Comparison of ENCODE assay signal across 35 cellular contexts in genomic region chr2:67771380-67771779, GRCh38.
DNase-seq lines count a peak whose midpoint lies in the region; ATAC-seq, FAIRE-seq and TF ChIP-seq lines count a peak whose summit lies in the region.
"Had no signal": no experiment of that assay in that cellular context is flagged by ENCODE, and none has a peak within 500 bp of the region (broad histone marks: within the 10 kb centered on the region; RNA-seq: fewer than 3 reads in every experiment).

No MANE protein-coding gene starts in this region.

- WGBS in HepG2 (ENCODE audit: low lambda C conversion rate): 30% methylated on average over 3 of the region's 3 CpGs
- 76% methylated on average over 3 of the region's 3 CpGs for WGBS in right lobe of liver (ENCODE audit: insufficient coverage, low coverage, low lambda C conversion rate, missing lambda C conversion rate)
- 46% methylated on average over 3 of the region's 3 CpGs for WGBS in A549 (ENCODE audit: missing lambda C conversion rate)
- no CpG with 5 or more reads among the region's 3 CpGs for WGBS in IMR-90 (ENCODE audit: extremely low coverage in 2 of 2, insufficient read length in 1 of 2), 2 experiments

- H3F3A ChIP-seq in neural cell (ENCODE audit: insufficient read depth, low read length, poor library complexity, severe bottlenecking): no peaks in the 10 kb centered on the region

- H3K27ac ChIP-seq in HepG2 (ENCODE audit: extremely low read length, insufficient read depth, low read length) (no peak overlapping the region), right lobe of liver (no peak overlapping the region), A549 (no peak overlapping the region), IMR-90 (ENCODE audit: insufficient read depth, low read length) (no peak overlapping the region), neural cell (ENCODE audit: low read length) (no peak overlapping the region)
- H3K27ac ChIP-seq: 22Rv1; BLaER1; BLaER1 treated with 17β-estradiol and CSF1 and Interleukin-3, amounts not matched to agents 10 nM and 100 nM; C4-2B had no signal

- no peak overlapping the region for H3K56ac ChIP-seq in IMR-90 (ENCODE audit: extremely low read depth, insufficient read depth, low read length)

- no peak overlapping the region for H2AFZ ChIP-seq in HepG2 (ENCODE audit: low read length)
- no peak overlapping the region for H2AFZ ChIP-seq in IMR-90 (replicated peaks; ENCODE audit: low read length, poor library complexity)
- no peak overlapping the region for H2AFZ ChIP-seq in neural cell (ENCODE audit: low read depth, low read length)

- H3K9me1 ChIP-seq in IMR-90 (ENCODE audit: insufficient read depth, low read length): no peaks in the 10 kb centered on the region; the same call in 1 of the 2 replicates

- H3K9ac ChIP-seq in HepG2 (ENCODE audit: insufficient read depth, low read depth, low read length) (no peak overlapping the region), IMR-90 (ENCODE audit: low read depth, low read length) (no peak overlapping the region), neural cell (ENCODE audit: low read length) (no peak overlapping the region)
- H3K9ac ChIP-seq: BLaER1; BLaER1 treated with 17β-estradiol and CSF1 and Interleukin-3, amounts not matched to agents 10 nM and 100 nM had no signal

- H3K9me2 ChIP-seq in neural cell (ENCODE audit: insufficient read depth, low read length): no peaks in the 10 kb centered on the region

- CTCF ChIA-PET in HepG2 (lab: Yijun Ruan, JAX; ENCODE audit: low intra/inter-chr PET ratio, low total read pairs): no interaction called here
- CTCF ChIA-PET in A549 (lab: Yijun Ruan, JAX): interaction anchor here (0.7 to 1.0 kb wide), 2 partner anchors 12 to 15 kb away, joined by 3 read pairs; no protein-coding TSS in a partner anchor
- CTCF ChIA-PET in IMR-90 (lab: Yijun Ruan, JAX): no interaction called here

- H3K36me3 ChIP-seq in HepG2 (replicated peaks in 1 of 2; ENCODE audit: control insufficient read depth in 1 of 2, insufficient read depth in 2 of 2, low read length in 2 of 2) (no peaks in the 10 kb centered on the region), right lobe of liver (no peaks in the 10 kb centered on the region), IMR-90 (ENCODE audit: control insufficient read depth, insufficient read depth, low read length) (no peaks in the 10 kb centered on the region), neural cell (ENCODE audit: insufficient read depth, low read length) (no peaks in the 10 kb centered on the region)
- H3K36me3 ChIP-seq: BE2C; BLaER1; BLaER1 treated with 17β-estradiol and CSF1 and Interleukin-3, amounts not matched to agents 10 nM and 100 nM had no signal

- H2BK5ac ChIP-seq in IMR-90 (ENCODE audit: low read depth, low read length, poor library complexity, severe bottlenecking): no peak overlapping the region

- H4K5ac ChIP-seq in IMR-90 (ENCODE audit: low read depth, low read length): no peak overlapping the region

- ATAC-seq in HepG2 (no peak), right lobe of liver (no peak), A549 (no peak), IMR-90 (ENCODE audit: low read depth) (no peak)
- ATAC-seq: CD8-positive, alpha-beta T cell had no signal

- no peak overlapping the region for H3K27ac Mint-ChIP-seq in chondrocyte (ENCODE audit: unreplicated experiment)
- H3K27ac Mint-ChIP-seq: B cell; CD14-positive monocyte; CD4-positive, alpha-beta memory T cell; CD4-positive, alpha-beta T cell; CD4-positive, CD25-positive, alpha-beta regulatory T cell; CD8-positive, alpha-beta memory T cell; CD8-positive, alpha-beta T cell had no signal

- H3K4me1 ChIP-seq in HepG2 (ENCODE audit: insufficient read depth, low read length): no peaks in the 10 kb centered on the region
- no peaks in the 10 kb centered on the region for H3K4me1 ChIP-seq in right lobe of liver
- H3K4me1 ChIP-seq in A549: no peaks in the 10 kb centered on the region
- H3K4me1 ChIP-seq in IMR-90 (ENCODE audit: control insufficient read depth, insufficient read depth, low read length): no peaks in the 10 kb centered on the region
- H3K4me1 ChIP-seq: BE2C; BLaER1 treated with 17β-estradiol and CSF1 and Interleukin-3, amounts not matched to agents 10 nM and 100 nM; Caco-2 had no signal

- no peak overlapping the region for H3K4ac ChIP-seq in IMR-90 (ENCODE audit: low read depth, low read length)

- no peak overlapping the region for H3K4me3 ChIP-seq in HepG2 (replicated peaks in 1 of 3; ENCODE audit: insufficient read depth in 1 of 3, low read depth in 2 of 3, low read length in 3 of 3)
- H3K4me3 ChIP-seq in right lobe of liver: no peak overlapping the region
- H3K4me3 ChIP-seq in A549: no peak overlapping the region
- no peak overlapping the region for H3K4me3 ChIP-seq in IMR-90 (ENCODE audit: insufficient read depth, low read depth, low read length)
- no peak overlapping the region for H3K4me3 ChIP-seq in neural cell (ENCODE audit: low read length)
- H3K4me3 ChIP-seq: BLaER1; BLaER1 treated with 17β-estradiol and CSF1 and Interleukin-3, amounts not matched to agents 10 nM and 100 nM had no signal

- H3K14ac ChIP-seq in IMR-90 (replicated peaks; ENCODE audit: low read depth, low read length): no peak overlapping the region

- no peaks in the 10 kb centered on the region for H3K36me3 Mint-ChIP-seq in chondrocyte (ENCODE audit: low read depth)
- H3K36me3 Mint-ChIP-seq: CD14-positive monocyte; CD4-positive, alpha-beta memory T cell; CD4-positive, CD25-positive, alpha-beta regulatory T cell; CD8-positive, alpha-beta memory T cell; CD8-positive, alpha-beta T cell had no signal

- intact Hi-C loops in HepG2 (cut with micrococcal nuclease; ENCODE audit: unreplicated experiment): no loop called here
- intact Hi-C loops in right lobe of liver (cut with DNase I): no loop called here
- intact Hi-C loops in IMR-90 (cut with micrococcal nuclease): loop anchor here (5.0 kb wide), 1 partner anchor 874 kb away; no protein-coding TSS in a partner anchor

- no peak overlapping the region for H2AK9ac ChIP-seq in IMR-90 (replicated peaks; ENCODE audit: low read depth, low read length, poor library complexity)

- BruUV-seq in HepG2 (replicated peaks; lab: Mats Ljungman, UMichigan): no TSS peak
- BruUV-seq in IMR-90 (replicated peaks; lab: Mats Ljungman, UMichigan): no TSS peak

- no peak overlapping the region for H4K8ac ChIP-seq in IMR-90 (ENCODE audit: low read depth in 2 of 2, low read length in 2 of 2)

- no peak overlapping the region for H3K18ac ChIP-seq in IMR-90 (ENCODE audit: low read depth, low read length)

- no peaks in the 10 kb centered on the region for H3K27me3 ChIP-seq in HepG2 (ENCODE audit: control insufficient read depth in 1 of 2, insufficient read depth in 2 of 2, low read length in 2 of 2)
- H3K27me3 ChIP-seq in right lobe of liver: no peaks in the 10 kb centered on the region
- no peaks in the 10 kb centered on the region for H3K27me3 ChIP-seq in IMR-90 (ENCODE audit: control insufficient read depth, insufficient read depth, low read length)
- H3K27me3 ChIP-seq in neural cell (ENCODE audit: insufficient read depth, low read depth, low read length): no peaks in the 10 kb centered on the region
- H3K27me3 ChIP-seq: BE2C; BLaER1; BLaER1 treated with 17β-estradiol and CSF1 and Interleukin-3, amounts not matched to agents 10 nM and 100 nM had no signal

- peaks cover 5% of the 10 kb centered on the region for H3K27me3 Mint-ChIP-seq in chondrocyte (ENCODE audit: low read depth)

- no peak overlapping the region for H2BK15ac ChIP-seq in IMR-90 (ENCODE audit: low read depth, low read length)

- TF ChIP-seq POLR2A in HepG2 (IDR thresholded peaks at IDR 0.05; ENCODE audit: insufficient read depth in 1 of 2, low read depth in 2 of 2, low read length in 2 of 2) (no peak), right lobe of liver (IDR thresholded peaks at IDR 0.05) (no peak), A549 (IDR thresholded peaks at IDR 0.05; ENCODE audit: low read length) (no peak), IMR-90 (IDR thresholded peaks at IDR 0.05; ENCODE audit: low read depth, low read length) (no peak)

- TF ChIP-seq RAD21 in HepG2 (CRISPR knock-in tag; IDR thresholded peaks at IDR 0.05): no peak
- TF ChIP-seq RAD21 in A549 (conservative IDR thresholded peaks at IDR 0.05 in 1 of 2, IDR thresholded peaks at IDR 0.05 in 1 of 2): no peak
- TF ChIP-seq RAD21 in IMR-90 (IDR thresholded peaks at IDR 0.05; ENCODE audit: low read length): no peak
- no peak for TF ChIP-seq RAD21 in neural cell (conservative IDR thresholded peaks at IDR 0.05)

- TF ChIP-seq CTCF in HepG2 (CRISPR knock-in tag; IDR thresholded peaks at IDR 0.05): no peak
- TF ChIP-seq CTCF in right lobe of liver (IDR thresholded peaks at IDR 0.05): no peak
- TF ChIP-seq CTCF in A549 (IDR thresholded peaks at IDR 0.05): no peak
- no peak for TF ChIP-seq CTCF in IMR-90 (conservative IDR thresholded peaks at IDR 0.05; ENCODE audit: low read depth, low read length)
- no peak for TF ChIP-seq CTCF in neural cell (IDR thresholded peaks at IDR 0.05; ENCODE audit: poor library complexity, severe bottlenecking)
- no peak for TF ChIP-seq CTCF in chondrocyte (IDR thresholded peaks at IDR 0.05)

- H4K20me1 ChIP-seq in HepG2 (ENCODE audit: insufficient read depth, low read length) (no peaks in the 10 kb centered on the region), IMR-90 (ENCODE audit: insufficient read depth, low read length) (no peaks in the 10 kb centered on the region), neural cell (ENCODE audit: insufficient read depth) (no peaks in the 10 kb centered on the region)
- H4K20me1 ChIP-seq: BLaER1; BLaER1 treated with 17β-estradiol and CSF1 and Interleukin-3, amounts not matched to agents 10 nM and 100 nM had no signal

- no peak overlapping the region for H4K91ac ChIP-seq in IMR-90 (ENCODE audit: insufficient read depth, low read depth, low read length)

- TF ChIP-seq EP300 in HepG2 (IDR thresholded peaks at IDR 0.05; ENCODE audit: low read depth in 2 of 2, low read length in 2 of 2): no peak
- no peak for TF ChIP-seq EP300 in HepG2 (CRISPR knock-in tag; IDR thresholded peaks at IDR 0.05; ENCODE audit: borderline replicate concordance)
- TF ChIP-seq EP300 in A549 (IDR thresholded peaks at IDR 0.05): no peak
- TF ChIP-seq EP300 in neural cell (conservative IDR thresholded peaks at IDR 0.05; ENCODE audit: poor library complexity, severe bottlenecking): peak; percentile 85

- in situ Hi-C loops in HepG2 (cut with HindIII; ENCODE audit: extremely low pct_ligation_motif_present, low pct_unique_long_range_greater_than_20kb): no loop called here
- in situ Hi-C loops in IMR-90 (cut with MboI; ENCODE audit: low sequenced_read_pairs): no loop called here

- DNase-seq in HepG2 (ENCODE audit: low spot score) (no peak), right lobe of liver (no peak), A549 (ENCODE audit: low read depth in 1 of 2, low spot score in 1 of 2) (no peak), IMR-90 (no peak), DMS153 (lab: John Stamatoyannopoulos, UW) (no peak), chondrocyte (ENCODE audit: low spot score) (no peak), NCI-H1092 (lab: John Stamatoyannopoulos, UW) (no peak)
- DNase-seq: 8988T; ACHN; AML-193; BE2C; C1 segment of cervical spinal cord; Caco-2; Calu3; CD4-positive, alpha-beta memory T cell; CD4-positive, alpha-beta T cell; CD4-positive, CD25-positive, alpha-beta regulatory T cell; CD8-positive, alpha-beta memory T cell; CD8-positive, alpha-beta T cell; COR-L47; DMS 273 treated with DMSO at 0.1 percent for 48 hours; DMS53; DMS79; DMS79 treated with DMSO at 0.1 percent for 48 hours; DND-41; EL had no signal

- POLR2A ChIA-PET in HepG2 (lab: Yijun Ruan, JAX): no interaction called here
- POLR2A ChIA-PET in A549 (lab: Yijun Ruan, JAX): no interaction called here
- POLR2A ChIA-PET in IMR-90 (lab: Charles Lee; ENCODE audit: unreplicated experiment): no interaction called here

- no peaks in the 10 kb centered on the region for H3K9me3 ChIP-seq in HepG2 (ENCODE audit: low read length)
- no peaks in the 10 kb centered on the region for H3K9me3 ChIP-seq in right lobe of liver
- H3K9me3 ChIP-seq in A549: no peaks in the 10 kb centered on the region
- no peaks in the 10 kb centered on the region for H3K9me3 ChIP-seq in IMR-90 (ENCODE audit: control insufficient read depth, insufficient read depth, low read length)
- H3K9me3 ChIP-seq in neural cell (ENCODE audit: low read length): no peaks in the 10 kb centered on the region
- H3K9me3 ChIP-seq: BE2C; BLaER1; BLaER1 treated with 17β-estradiol and CSF1 and Interleukin-3, amounts not matched to agents 10 nM and 100 nM; Caco-2 had no signal

- dilution Hi-C loops in IMR-90 (cut with HindIII; ENCODE audit: low sequenced_read_pairs, unreplicated experiment): no loop called here

- FAIRE-seq in HepG2 (lab: Jason Lieb, UNC) (no peak), A549 (lab: Jason Lieb, UNC) (peak; percentile 74)
- FAIRE-seq: A204.1, D721Med had no signal

- H3K4me1 Mint-ChIP-seq in chondrocyte (ENCODE audit: low read depth): no peaks in the 10 kb centered on the region
- H3K4me1 Mint-ChIP-seq: B cell; CD14-positive monocyte; CD4-positive, alpha-beta memory T cell; CD4-positive, CD25-positive, alpha-beta regulatory T cell; CD8-positive, alpha-beta memory T cell had no signal

- peaks cover 4% of the 10 kb centered on the region for H3K9me3 Mint-ChIP-seq in chondrocyte (ENCODE audit: low read depth)
- H3K9me3 Mint-ChIP-seq: CD8-positive, alpha-beta T cell had no signal

- no peak overlapping the region for H2BK20ac ChIP-seq in IMR-90 (ENCODE audit: low read depth, low read length)

- no peak overlapping the region for H3K4me2 ChIP-seq in HepG2 (ENCODE audit: low read depth, low read length)
- no peak overlapping the region for H3K4me2 ChIP-seq in A549
- no peak overlapping the region for H3K4me2 ChIP-seq in IMR-90 (ENCODE audit: low read depth, low read length)
- H3K4me2 ChIP-seq in neural cell (ENCODE audit: low read length): no peak overlapping the region
- H3K4me2 ChIP-seq: BLaER1; BLaER1 treated with 17β-estradiol and CSF1 and Interleukin-3, amounts not matched to agents 10 nM and 100 nM had no signal

- no peak overlapping the region for H2BK120ac ChIP-seq in IMR-90 (ENCODE audit: low read depth, low read length)

- H3K79me2 ChIP-seq in HepG2 (ENCODE audit: insufficient read depth, low read length): no peaks in the 10 kb centered on the region
- H3K79me2 ChIP-seq in neural cell (replicated peaks; ENCODE audit: insufficient read depth, low read length): no peaks in the 10 kb centered on the region

- no peak overlapping the region for H2AK5ac ChIP-seq in IMR-90 (ENCODE audit: low read depth, low read length)

- no peak overlapping the region for H3K23ac ChIP-seq in IMR-90 (ENCODE audit: low read depth, low read length)

- no peak overlapping the region for H3K4me3 Mint-ChIP-seq in chondrocyte (ENCODE audit: unreplicated experiment)
- H3K4me3 Mint-ChIP-seq: B cell; CD14-positive monocyte; CD4-positive, alpha-beta memory T cell; CD4-positive, alpha-beta T cell; CD4-positive, CD25-positive, alpha-beta regulatory T cell; CD8-positive, alpha-beta memory T cell; CD8-positive, alpha-beta T cell had no signal

- no peaks in the 10 kb centered on the region for H3K79me1 ChIP-seq in IMR-90 (ENCODE audit: low read depth in 1 of 2, low read length in 2 of 2)

Comparison
In these comparisons a context has a peak if more than half of its experiments do, and no peak if none do; other contexts are left out.
1. Of the 38 proteins assayed by ChIP-seq in both HepG2 and A549: peak only in HepG2: none; only in A549: none; in both: MAFK; in neither: 37.